In the genomic region with DNA sequence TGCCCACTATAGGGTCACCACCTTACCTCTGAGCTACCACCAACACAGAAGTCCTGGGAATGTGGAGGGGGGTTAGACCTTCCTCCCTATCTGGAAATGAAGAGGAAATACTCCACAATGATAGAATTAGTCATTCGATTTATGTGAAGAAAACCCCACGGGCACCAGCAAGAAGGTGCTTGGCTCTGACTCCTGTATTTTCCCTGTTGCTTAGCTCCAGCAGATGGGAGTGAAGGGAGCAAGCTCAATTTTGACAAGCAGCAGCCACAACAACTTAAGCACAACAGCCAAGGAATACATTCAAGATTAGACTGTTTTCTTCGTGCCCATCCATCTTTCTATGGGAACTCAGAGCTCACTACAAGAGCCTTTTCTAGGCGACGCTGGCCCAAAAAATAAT, we compare ENCODE assay signal across 24 cellular contexts.
"Had no signal": no experiment of that assay in that cellular context is flagged by ENCODE, and none has a peak within 500 bp of the region (broad histone marks: within the 10 kb centered on the region; RNA-seq: fewer than 3 reads in every experiment).

No MANE protein-coding gene starts in this region.

- H3K4me1 ChIP-seq: esophagus squamous epithelium, parathyroid adenoma, right lobe of liver, suprapubic skin, upper lobe of right lung, vagina had no signal

- H3K9ac ChIP-seq: parathyroid adenoma had no signal

- H3K27me3 Mint-ChIP-seq: progenitor cell of endocrine pancreas had no signal

- H3K27me3 ChIP-seq: esophagus squamous epithelium, neutrophil, right lobe of liver, suprapubic skin, transverse colon, upper lobe of right lung, vagina had no signal

- H3K36me3 Mint-ChIP-seq: memory B cell; natural killer cell; stimulated activated naive B cell treated with anti-CD40 and anti-IgM and Interleukin-4, amounts not matched to agents 10 μg/mL and 1 μg/mL and 100 μg/mL, for 72 hours had no signal

- H3K9me3 Mint-ChIP-seq: effector memory CD8-positive, alpha-beta T cell; memory B cell; natural killer cell; stimulated activated naive B cell treated with anti-CD40 and anti-IgM and Interleukin-4, amounts not matched to agents 10 μg/mL and 1 μg/mL and 100 μg/mL, for 72 hours; stimulated activated naive CD8-positive, alpha-beta T cell treated with anti-CD3 and anti-CD28 coated beads, Interleukin-15, Interleukin-2, amounts not matched to agents 100 ng/mL and 50 ng/mL, for 24 hours had no signal

- H3K4me1 Mint-ChIP-seq: memory B cell; natural killer cell; stimulated activated naive B cell treated with anti-CD40 and anti-IgM and Interleukin-4, amounts not matched to agents 10 μg/mL and 1 μg/mL and 100 μg/mL, for 72 hours had no signal

- H2AFZ ChIP-seq: parathyroid adenoma had no signal

- H3K36me3 ChIP-seq: esophagus squamous epithelium, neutrophil, right lobe of liver, suprapubic skin, transverse colon, upper lobe of right lung, vagina had no signal

- DNase-seq: effector memory CD8-positive, alpha-beta T cell; erythroblast; esophagus squamous epithelium; head of caudate nucleus; kidney; natural killer cell; right lobe of liver; small intestine; stimulated activated CD4-positive, alpha-beta T cell treated with anti-CD3 and anti-CD28 coated beads, Interleukin-15, amount 100 ng/mL, for 24 hours; stimulated activated CD4-positive, alpha-beta T cell treated with anti-CD3 and anti-CD28 coated beads, Interleukin-2, amount 100 ng/mL, for 48 hours; stimulated activated naive B cell treated with anti-CD40 and anti-IgM and Interleukin-4, amounts not matched to agents 10 μg/mL and 1 μg/mL and 100 μg/mL, for 72 hours; transverse colon; upper lobe of right lung had no signal

- H3K27ac ChIP-seq: coronary artery, esophagus squamous epithelium, neutrophil, parathyroid adenoma, right lobe of liver, suprapubic skin, transverse colon, upper lobe of right lung, vagina had no signal

- FAIRE-seq: endometrium, frontal cortex, kidney, small intestine had no signal

- H3K9me3 ChIP-seq: esophagus squamous epithelium, neutrophil, right lobe of liver, suprapubic skin, transverse colon, upper lobe of right lung, vagina had no signal

- H3K4me3 ChIP-seq: coronary artery, esophagus squamous epithelium, lung, right lobe of liver, suprapubic skin, transverse colon, upper lobe of right lung, vagina had no signal

- H3K79me2 ChIP-seq: parathyroid adenoma had no signal

- H3K27ac Mint-ChIP-seq: effector memory CD8-positive, alpha-beta T cell; memory B cell; natural killer cell; progenitor cell of endocrine pancreas; stimulated activated naive B cell treated with anti-CD40 and anti-IgM and Interleukin-4, amounts not matched to agents 10 μg/mL and 1 μg/mL and 100 μg/mL, for 72 hours; stimulated activated naive CD8-positive, alpha-beta T cell treated with anti-CD3 and anti-CD28 coated beads, Interleukin-15, Interleukin-2, amounts not matched to agents 100 ng/mL and 50 ng/mL, for 24 hours had no signal

- H3K4me3 Mint-ChIP-seq: effector memory CD8-positive, alpha-beta T cell; memory B cell; natural killer cell; stimulated activated naive B cell treated with anti-CD40 and anti-IgM and Interleukin-4, amounts not matched to agents 10 μg/mL and 1 μg/mL and 100 μg/mL, for 72 hours; stimulated activated naive CD8-positive, alpha-beta T cell treated with anti-CD3 and anti-CD28 coated beads, Interleukin-15, Interleukin-2, amounts not matched to agents 100 ng/mL and 50 ng/mL, for 24 hours had no signal
